Comparison of ENCODE assay signal across 27 cellular contexts in genomic region chr7:54397836-54398612, GRCh38.
DNase-seq lines count a peak whose midpoint lies in the region; ATAC-seq, FAIRE-seq and TF ChIP-seq lines count a peak whose summit lies in the region.
"Had no signal": no experiment of that assay in that cellular context is flagged by ENCODE, and none has a peak within 500 bp of the region (broad histone marks: within the 10 kb centered on the region; RNA-seq: fewer than 3 reads in every experiment).

No MANE protein-coding gene starts in this region.

- no peak overlapping the region for H3K4me3 Mint-ChIP-seq in effector memory CD8-positive, alpha-beta T cell
- H3K4me3 Mint-ChIP-seq: activated naive CD8-positive, alpha-beta T cell; nephron progenitor cell; T-helper 1 cell treated with Interleukin-12 subunit alpha and Interleukin-12 subunit beta and Interleukin-4 antibody, amounts not matched to agents 30 μg/mL and 1 μg/mL, for 36 hours had no signal

- no peak for FAIRE-seq in A549 (lab: Jason Lieb, UNC)
- FAIRE-seq: D721Med, GM12878, keratinocyte had no signal

- TF ChIP-seq CTCF in A549 (IDR thresholded peaks at IDR 0.05): no peak

- no peak for TF ChIP-seq RAD21 in A549 (conservative IDR thresholded peaks at IDR 0.05 in 1 of 2, IDR thresholded peaks at IDR 0.05 in 1 of 2)

- ATAC-seq in A549: peak; percentile 40 to 66; a peak in 4 of 6 replicates
- peak; percentile 26 for ATAC-seq in effector memory CD8-positive, alpha-beta T cell (replicated peaks)
- ATAC-seq: GM12878, HCT116 had no signal

- H3K27me3 Mint-ChIP-seq in effector memory CD8-positive, alpha-beta T cell: no peaks in the 10 kb centered on the region
- H3K27me3 Mint-ChIP-seq: activated naive CD8-positive, alpha-beta T cell; progenitor cell of endocrine pancreas had no signal

- H3K27ac ChIP-seq in A549: no peak overlapping the region
- H3K27ac ChIP-seq: 22Rv1, brain microvascular endothelial cell, coronary artery, HL-60 had no signal

- no peaks in the 10 kb centered on the region for H3K9me3 ChIP-seq in A549

- no peaks in the 10 kb centered on the region for H3K36me3 Mint-ChIP-seq in effector memory CD8-positive, alpha-beta T cell (ENCODE audit: insufficient read depth)
- H3K36me3 Mint-ChIP-seq: activated naive CD8-positive, alpha-beta T cell had no signal

- CTCF ChIA-PET in A549 (lab: Yijun Ruan, JAX): no interaction called here

- no peaks in the 10 kb centered on the region for H3K4me1 ChIP-seq in A549

- no peaks in the 10 kb centered on the region for H3K4me1 Mint-ChIP-seq in effector memory CD8-positive, alpha-beta T cell (ENCODE audit: low read depth in 2 of 2)
- H3K4me1 Mint-ChIP-seq: nephron progenitor cell had no signal

- 44% methylated on average over 6 of the region's 6 CpGs for WGBS in A549 (ENCODE audit: missing lambda C conversion rate)

- no peak for TF ChIP-seq EP300 in A549 (IDR thresholded peaks at IDR 0.05)

- DNase-seq in DMS 273 (lab: John Stamatoyannopoulos, UW; ENCODE audit: unreplicated experiment) (peak; percentile 7), DMS 273 treated with DMSO at 0.1 percent for 48 hours (lab: John Stamatoyannopoulos, UW) (no peak), A549 (ENCODE audit: low read depth in 1 of 2, low spot score in 1 of 2) (peak in 1 of 2 experiments; percentile 4), NOMO-1 (lab: John Stamatoyannopoulos, UW; ENCODE audit: unreplicated experiment in 2 of 2) (peak; percentile 6 to 67), KG1 (lab: John Stamatoyannopoulos, UW) (no peak), NCI-H345 treated with DMSO at 0.1 percent for 48 hours (lab: John Stamatoyannopoulos, UW; ENCODE audit: unreplicated experiment) (no peak), COR-L47 (lab: John Stamatoyannopoulos, UW) (no peak)
- no peak for DNase-seq in effector memory CD8-positive, alpha-beta T cell
- DNase-seq: brain microvascular endothelial cell; GF-D8; mesenchymal stem cell; NCI-H1105; NCI-H2107; nephron progenitor cell; NK-92 treated with Interleukin-12 subunit alpha and Interleukin-12 subunit beta, amount 100 ng/mL, for 24 hours; stimulated activated CD8-positive, alpha-beta memory T cell treated with anti-CD3 and anti-CD28 coated beads, Interleukin-4, amount 100 ng/mL, for 48 hours had no signal

- H3K9me3 Mint-ChIP-seq in effector memory CD8-positive, alpha-beta T cell: peaks cover 6 to 10% of the 10 kb centered on the region in 2 donors
- H3K9me3 Mint-ChIP-seq: nephron progenitor cell; T-helper 1 cell treated with Interleukin-12 subunit alpha and Interleukin-12 subunit beta and Interleukin-4 antibody, amounts not matched to agents 30 μg/mL and 1 μg/mL, for 36 hours had no signal

- no peak overlapping the region for H3K4me3 ChIP-seq in A549
- H3K4me3 ChIP-seq: coronary artery, GM12878, smooth muscle cell had no signal

- no peak for TF ChIP-seq POLR2A in A549 (IDR thresholded peaks at IDR 0.05; ENCODE audit: low read length)

- H3K4me2 ChIP-seq in A549: no peak overlapping the region
- H3K4me2 ChIP-seq: smooth muscle cell had no signal

- H3K27ac Mint-ChIP-seq in effector memory CD8-positive, alpha-beta T cell: no peak overlapping the region
- H3K27ac Mint-ChIP-seq: activated naive CD8-positive, alpha-beta T cell; nephron progenitor cell; progenitor cell of endocrine pancreas; T-helper 1 cell treated with Interleukin-12 subunit alpha and Interleukin-12 subunit beta and Interleukin-4 antibody, amounts not matched to agents 30 μg/mL and 1 μg/mL, for 36 hours had no signal

- POLR2A ChIA-PET in A549 (lab: Yijun Ruan, JAX): no interaction called here

TF ChIP-seq in A549, 52 proteins besides CTCF, POLR2A, EP300 and RAD21:
- TF ChIP-seq NFE2L2 (conservative IDR thresholded peaks at IDR 0.05; ENCODE audit: low read length) (peak; percentile 20; the same call in 1 of the 2 replicates), SMC3 (IDR thresholded peaks at IDR 0.05) (no peak)

Comparison
In these comparisons a context has a peak if more than half of its experiments do, and no peak if none do; other contexts are left out.
1. DNase-seq: peak in DMS 273 (single experiment) and NOMO-1 (2 of 2); none in DMS 273 treated with DMSO at 0.1 percent for 48 hours (single experiment), effector memory CD8-positive, alpha-beta T cell (0 of 3), KG1 (single experiment), NCI-H345 treated with DMSO at 0.1 percent for 48 hours (single experiment) and COR-L47 (single experiment).